21 cellular contexts compared by ENCODE assay signal in the genomic region with DNA sequence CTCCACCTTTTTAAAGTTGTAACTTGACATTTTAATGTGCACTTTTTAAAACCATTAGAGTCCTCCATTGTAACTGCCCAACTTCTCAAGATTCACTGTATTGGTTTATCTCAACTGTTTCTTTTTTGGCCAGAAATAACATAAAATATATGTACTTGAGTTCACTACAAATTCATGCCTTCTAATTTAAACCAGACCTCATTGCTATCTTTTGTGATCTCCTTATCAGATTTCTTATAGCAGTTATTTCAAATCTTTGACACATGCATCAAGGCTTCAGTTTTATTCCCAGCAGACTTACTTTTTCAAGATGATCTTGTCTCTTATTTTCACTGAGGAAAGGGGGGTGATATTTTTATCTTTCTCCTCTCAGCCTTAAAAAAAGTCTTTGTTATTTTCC.
DNase-seq lines count a peak whose midpoint lies in the region; ATAC-seq and TF ChIP-seq lines count a peak whose summit lies in the region.
"Had no signal": no experiment of that assay in that cellular context is flagged by ENCODE, and none has a peak within 500 bp of the region (broad histone marks: within the 10 kb centered on the region; RNA-seq: fewer than 3 reads in every experiment).

No MANE protein-coding gene starts in this region.

- peaks cover 43% of the 10 kb centered on the region for H3K4me1 ChIP-seq in A673 (ENCODE audit: insufficient read depth, low read length, poor library complexity, severe bottlenecking)
- H3K4me1 ChIP-seq in GM23338 (ENCODE audit: insufficient read depth), result peaks cover 27% of the 10 kb centered on the region
- H3K4me1 ChIP-seq in mesendoderm (ENCODE audit: control insufficient read depth, low read depth, low read length), result no peaks in the 10 kb centered on the region
- H3K4me1 ChIP-seq: body of pancreas, esophagus squamous epithelium, pancreas had no signal

- H2BK15ac ChIP-seq in mesendoderm (replicated peaks; ENCODE audit: low read depth), result no peak overlapping the region

- H3K9me3 ChIP-seq in A673 (ENCODE audit: low read depth, low read length, poor library complexity, severe bottlenecking), result no peaks in the 10 kb centered on the region
- H3K9me3 ChIP-seq: body of pancreas, esophagus squamous epithelium, MG63, pancreas, transverse colon had no signal

- no peak overlapping the region for H3K9ac ChIP-seq in mesendoderm (ENCODE audit: low read length)

- H3K36me3 ChIP-seq in A673 (ENCODE audit: insufficient read depth, low read length, poor library complexity, severe bottlenecking) (no peaks in the 10 kb centered on the region), GM23338 (ENCODE audit: insufficient read depth) (no peaks in the 10 kb centered on the region), mesendoderm (ENCODE audit: control insufficient read depth, insufficient read depth, low read length) (no peaks in the 10 kb centered on the region)
- H3K36me3 ChIP-seq: MG63, pancreas had no signal

- H4K20me1 ChIP-seq in GM23338 (replicated peaks; ENCODE audit: insufficient read depth), result no peaks in the 10 kb centered on the region

- H3K4me1 Mint-ChIP-seq in GM23338, result peaks cover 32% of the 10 kb centered on the region
- peaks cover 20% of the 10 kb centered on the region for H3K4me1 Mint-ChIP-seq in activated T-helper 17 cell treated with anti-CD3 and anti-CD28 coated beads, Interleukin-2, amount 50 U/mL, for 72 hours

- no peak overlapping the region for H3K56ac ChIP-seq in mesendoderm (ENCODE audit: low read length)

- no TSS peak for BruUV-seq in A673 (replicated peaks; lab: Mats Ljungman, UMichigan)

- no peaks in the 10 kb centered on the region for H3K9me2 ChIP-seq in GM23338 (ENCODE audit: insufficient read depth)

- no peaks in the 10 kb centered on the region for H3K79me1 ChIP-seq in mesendoderm (ENCODE audit: low read length)

- no peak overlapping the region for H2AFZ ChIP-seq in GM23338

- no peak overlapping the region for H4K5ac ChIP-seq in mesendoderm (ENCODE audit: low read length)

- H3F3A ChIP-seq in GM23338 (replicated peaks; ENCODE audit: low read depth), result no peaks in the 10 kb centered on the region

- peak overlapping the region; percentile 4; the same call in 1 of the 3 replicates for H3K4me3 Mint-ChIP-seq in GM23338
- no peak overlapping the region for H3K4me3 Mint-ChIP-seq in activated T-helper 17 cell treated with anti-CD3 and anti-CD28 coated beads, Interleukin-2, amount 50 U/mL, for 72 hours
- H3K4me3 Mint-ChIP-seq: activated naive CD8-positive, alpha-beta T cell treated with anti-CD3 and anti-CD28 coated beads, Interleukin-2, amount 50 U/mL, for 24 hours had no signal

- no peak overlapping the region for H2BK120ac ChIP-seq in mesendoderm (ENCODE audit: low read depth, low read length)

- H3K27ac Mint-ChIP-seq in GM23338, result peak overlapping the region; percentile 70
- H3K27ac Mint-ChIP-seq in activated T-helper 17 cell treated with anti-CD3 and anti-CD28 coated beads, Interleukin-2, amount 50 U/mL, for 72 hours, result peak overlapping the region; percentile 10
- H3K27ac Mint-ChIP-seq: activated naive CD8-positive, alpha-beta T cell treated with anti-CD3 and anti-CD28 coated beads, Interleukin-2, amount 50 U/mL, for 24 hours had no signal

- no peaks in the 10 kb centered on the region for H3K9me3 Mint-ChIP-seq in GM23338
- no peaks in the 10 kb centered on the region for H3K9me3 Mint-ChIP-seq in activated T-helper 17 cell treated with anti-CD3 and anti-CD28 coated beads, Interleukin-2, amount 50 U/mL, for 72 hours
- H3K9me3 Mint-ChIP-seq: activated naive CD8-positive, alpha-beta T cell treated with anti-CD3 and anti-CD28 coated beads, Interleukin-2, amount 50 U/mL, for 24 hours had no signal

- TF ChIP-seq CTCF in A673 (conservative IDR thresholded peaks at IDR 0.05; ENCODE audit: low read depth, low read length) (no peak), GM23338 (conservative IDR thresholded peaks at IDR 0.05; ENCODE audit: low read depth in 2 of 2) (no peak)

- no peak for ATAC-seq in GM23338
- ATAC-seq in activated T-helper 17 cell treated with anti-CD3 and anti-CD28 coated beads, Interleukin-2, amount 50 U/mL, for 72 hours (replicated peaks), result no peak
- ATAC-seq: activated naive CD8-positive, alpha-beta T cell treated with anti-CD3 and anti-CD28 coated beads, Interleukin-2, amount 50 U/mL, for 24 hours; body of pancreas; pancreas; right cardiac atrium had no signal

- CTCF ChIA-PET in A673 (lab: Charles Lee), result no interaction called here

- no peaks in the 10 kb centered on the region for H3K36me3 Mint-ChIP-seq in GM23338 (ENCODE audit: low read depth)
- H3K36me3 Mint-ChIP-seq in activated T-helper 17 cell treated with anti-CD3 and anti-CD28 coated beads, Interleukin-2, amount 50 U/mL, for 72 hours (ENCODE audit: low read depth), result peaks cover 32% of the 10 kb centered on the region

- H3K27me3 Mint-ChIP-seq in GM23338 (ENCODE audit: insufficient read depth, low read depth, poor library complexity), result no peaks in the 10 kb centered on the region
- no peaks in the 10 kb centered on the region for H3K27me3 Mint-ChIP-seq in activated T-helper 17 cell treated with anti-CD3 and anti-CD28 coated beads, Interleukin-2, amount 50 U/mL, for 72 hours
- H3K27me3 Mint-ChIP-seq: activated naive CD8-positive, alpha-beta T cell treated with anti-CD3 and anti-CD28 coated beads, Interleukin-2, amount 50 U/mL, for 24 hours had no signal

- H3K4ac ChIP-seq in mesendoderm (ENCODE audit: low read depth, low read length), result no peak overlapping the region

- H3K23ac ChIP-seq in mesendoderm (ENCODE audit: low read length), result no peak overlapping the region

- no peak overlapping the region for H2BK5ac ChIP-seq in mesendoderm (ENCODE audit: low read length)

- H2AK5ac ChIP-seq in mesendoderm (ENCODE audit: low read length), result no peak overlapping the region

- no peak overlapping the region for H3K18ac ChIP-seq in mesendoderm (ENCODE audit: low read length)

- H3K4me2 ChIP-seq in GM23338, result peak overlapping the region; percentile 41
- no peak overlapping the region for H3K4me2 ChIP-seq in mesendoderm (ENCODE audit: low read length)

- intact Hi-C loops in A673 (cut with micrococcal nuclease; ENCODE audit: unreplicated experiment), result no loop called here

- DNase-seq in A673 (ENCODE audit: low spot score) (no peak), GM23338 (ENCODE audit: low spot score) (no peak), mesendoderm (peak; percentile 18), KG1 (lab: John Stamatoyannopoulos, UW) (no peak), HK-2 (ENCODE audit: unreplicated experiment) (no peak), NCI-H187 (lab: John Stamatoyannopoulos, UW) (no peak), foreskin melanocyte (no peak)
- DNase-seq: activated CD4-positive, CD25-positive, alpha-beta regulatory T cell treated with anti-CD3 and anti-CD28 coated beads, Interleukin-2, amount 50 U/mL, for 72 hours; activated CD8-positive, alpha-beta memory T cell treated with anti-CD3 and anti-CD28 coated beads for 24 hours; activated naive CD8-positive, alpha-beta T cell treated with anti-CD3 and anti-CD28 coated beads, Interleukin-2, amount 50 U/mL, for 24 hours; body of pancreas; esophagus squamous epithelium; MG63; NCI-H1417 treated with DMSO at 0.1 percent for 48 hours; NCI-H2171 treated with DMSO at 0.1 percent for 48 hours; NCI-H526 treated with DMSO at 0.1 percent for 48 hours; pancreas; right cardiac atrium; transverse colon had no signal

- H3K27me3 ChIP-seq in A673 (replicated peaks; ENCODE audit: insufficient read depth, low read depth, low read length, poor library complexity) (no peaks in the 10 kb centered on the region), GM23338 (ENCODE audit: insufficient read depth) (no peaks in the 10 kb centered on the region), mesendoderm (ENCODE audit: insufficient read depth, low read length, poor library complexity) (no peaks in the 10 kb centered on the region)
- H3K27me3 ChIP-seq: body of pancreas, esophagus squamous epithelium, MG63, pancreas, transverse colon had no signal

- H4K8ac ChIP-seq in mesendoderm (ENCODE audit: low read depth, low read length), result no peak overlapping the region

- POLR2A ChIA-PET in A673 (lab: Charles Lee; ENCODE audit: low non-redundant PET), result interaction anchor here (0.5 kb wide), 1 partner anchor 32 kb away, joined by 5 read pairs; no protein-coding TSS in a partner anchor

- H3K27ac ChIP-seq in A673 (ENCODE audit: low read depth, low read length, poor library complexity, severe bottlenecking), result peak overlapping the region; percentile 24
- H3K27ac ChIP-seq in GM23338 (ENCODE audit: low read depth), result no peak overlapping the region
- H3K27ac ChIP-seq in mesendoderm (ENCODE audit: low read depth, low read length), result no peak overlapping the region
- H3K27ac ChIP-seq: body of pancreas, esophagus squamous epithelium, pancreas, RWPE1, transverse colon had no signal

- H3K4me3 ChIP-seq in A673 (ENCODE audit: low read depth, low read length, poor library complexity, severe bottlenecking), result no peak overlapping the region
- 0 out of 2 replicates have a peak overlapping the region, but pooled peaks have one; percentile 15 for H3K4me3 ChIP-seq in GM23338
- no peak overlapping the region for H3K4me3 ChIP-seq in mesendoderm (ENCODE audit: low read length)
- H3K4me3 ChIP-seq: body of pancreas, esophagus squamous epithelium, MG63, pancreas, transverse colon had no signal

- H3K79me2 ChIP-seq in GM23338 (replicated peaks; ENCODE audit: insufficient read depth) (no peaks in the 10 kb centered on the region), mesendoderm (ENCODE audit: control insufficient read depth, insufficient read depth, low read length) (no peaks in the 10 kb centered on the region)

TF ChIP-seq in GM23338, 12 proteins besides CTCF, POLR2A, EP300 and RAD21:
- TF ChIP-seq JUNB (IDR thresholded peaks at IDR 0.05; ENCODE audit: unreplicated experiment) (no peak), EZH2 (IDR thresholded peaks at IDR 0.05; ENCODE audit: low read depth, unreplicated experiment) (no peak)
